Comparison of ENCODE assay signal across 15 cellular contexts in genomic region chr14:54579606-54580005, GRCh38. TPM values are rescaled to one million over a fixed set of nuclear protein-coding genes. Genes with fewer than 3 reads are reported as not detected.
DNase-seq lines count a peak whose midpoint lies in the region; ATAC-seq and TF ChIP-seq lines count a peak whose summit lies in the region.
"Had no signal": no experiment of that assay in that cellular context is flagged by ENCODE, and none has a peak within 500 bp of the region (broad histone marks: within the 10 kb centered on the region; RNA-seq: fewer than 3 reads in every experiment).

No MANE protein-coding gene starts in this region.

- peaks cover 26% of the 10 kb centered on the region for H3K4me1 Mint-ChIP-seq in memory B cell
- H3K4me1 Mint-ChIP-seq: activated naive CD8-positive, alpha-beta T cell treated with anti-CD3 and anti-CD28 coated beads for 36 hours; immature natural killer cell had no signal

- H3K36me3 Mint-ChIP-seq in memory B cell, result peaks cover 21% of the 10 kb centered on the region
- H3K36me3 Mint-ChIP-seq: immature natural killer cell had no signal

- no peak for TF ChIP-seq POLR2A in vagina (IDR thresholded peaks at IDR 0.05)

- H3K27me3 Mint-ChIP-seq in memory B cell, result no peaks in the 10 kb centered on the region
- H3K27me3 Mint-ChIP-seq: activated naive CD8-positive, alpha-beta T cell treated with anti-CD3 and anti-CD28 coated beads for 36 hours had no signal

- peaks cover 25% of the 10 kb centered on the region for H3K4me1 ChIP-seq in vagina

- H3K9me3 ChIP-seq in vagina, result no peaks in the 10 kb centered on the region
- H3K9me3 ChIP-seq: tibial nerve had no signal

- no peak overlapping the region for H3K4me3 Mint-ChIP-seq in memory B cell
- H3K4me3 Mint-ChIP-seq: activated naive CD8-positive, alpha-beta T cell treated with anti-CD3 and anti-CD28 coated beads for 36 hours; immature natural killer cell had no signal

- no peaks in the 10 kb centered on the region for H3K27me3 ChIP-seq in vagina
- H3K27me3 ChIP-seq: tibial nerve had no signal

- TF ChIP-seq CTCF in fibroblast of villous mesenchyme (IDR thresholded peaks at IDR 0.05; ENCODE audit: insufficient read depth, low read depth, low read length) (no peak), vagina (IDR thresholded peaks at IDR 0.05) (no peak)

- H3K27ac ChIP-seq in vagina, result no peak overlapping the region
- H3K27ac ChIP-seq: tibial nerve had no signal

- ATAC-seq in SK-N-SH treated with all-trans-retinoic acid at 6 μM for 48 hours (peak; percentile 43), memory B cell (ENCODE audit: low read depth) (no peak)
- ATAC-seq in stimulated activated naive CD8-positive, alpha-beta T cell treated with anti-CD3 and anti-CD28 coated beads, Interleukin-15, Interleukin-2, amounts not matched to agents 100 U/mL and 50 U/mL, for 24 hours, result no peak

- H3K9me3 Mint-ChIP-seq in memory B cell, result no peaks in the 10 kb centered on the region
- H3K9me3 Mint-ChIP-seq: activated naive CD8-positive, alpha-beta T cell treated with anti-CD3 and anti-CD28 coated beads for 36 hours; immature natural killer cell had no signal

- DNase-seq in EH (ENCODE audit: low read depth), result peak; percentile 79
- peak; percentile 80 for DNase-seq in fibroblast of villous mesenchyme (ENCODE audit: low read depth)
- no peak for DNase-seq in memory B cell (ENCODE audit: low spot score in 2 of 2)
- DNase-seq in C1 segment of cervical spinal cord (lab: John Stamatoyannopoulos, UW), result no peak
- DNase-seq in stimulated activated naive CD8-positive, alpha-beta T cell treated with anti-CD3 and anti-CD28 coated beads, Interleukin-15, Interleukin-2, amounts not matched to agents 100 U/mL and 50 U/mL, for 24 hours, result no peak
- no peak for DNase-seq in amygdala (lab: John Stamatoyannopoulos, UW)
- no peak for DNase-seq in vagina (ENCODE audit: extremely low spot score in 2 of 2)
- DNase-seq: activated naive CD8-positive, alpha-beta T cell treated with anti-CD3 and anti-CD28 coated beads for 36 hours; DMS 273 treated with DMSO at 0.1 percent for 48 hours; foreskin melanocyte; H7; immature natural killer cell; MM.1S had no signal

- peak overlapping the region; percentile 70 for H3K27ac Mint-ChIP-seq in memory B cell
- H3K27ac Mint-ChIP-seq: activated naive CD8-positive, alpha-beta T cell treated with anti-CD3 and anti-CD28 coated beads for 36 hours; immature natural killer cell had no signal

- intact Hi-C loops in vagina (cut with DNase I), result loop anchor here (1.0 kb wide), 1 partner anchor 26 kb away; no protein-coding TSS in a partner anchor

- H3K4me3 ChIP-seq in fibroblast of villous mesenchyme (ENCODE audit: low read depth, low read length), result no peak overlapping the region
- no peak overlapping the region for H3K4me3 ChIP-seq in vagina
- H3K4me3 ChIP-seq: tibial nerve had no signal

- H3K36me3 ChIP-seq in vagina, result no peaks in the 10 kb centered on the region
- H3K36me3 ChIP-seq: tibial nerve had no signal

TF ChIP-seq in SK-N-SH treated with all-trans-retinoic acid at 6 μM for 48 hours, 23 proteins besides CTCF, POLR2A, EP300 and RAD21 (continues in another document):
- TF ChIP-seq TSHZ2 (CRISPR knock-in tag; IDR thresholded peaks at IDR 0.05) (no peak), TOX (CRISPR knock-in tag; IDR thresholded peaks at IDR 0.05; ENCODE audit: borderline replicate concordance) (no peak), ESRRG (CRISPR knock-in tag; IDR thresholded peaks at IDR 0.05) (no peak), ZNF565 (CRISPR knock-in tag; conservative IDR thresholded peaks at IDR 0.05; ENCODE audit: low read depth) (no peak), TCF4 (CRISPR knock-in tag; IDR thresholded peaks at IDR 0.05; ENCODE audit: borderline replicate concordance) (no peak), CSDC2 (CRISPR knock-in tag; IDR thresholded peaks at IDR 0.05) (no peak), CREB5 (CRISPR knock-in tag; IDR thresholded peaks at IDR 0.05; ENCODE audit: low read depth) (no peak), ZFP3 (CRISPR knock-in tag; IDR thresholded peaks at IDR 0.05) (no peak), CSRNP3 (CRISPR knock-in tag; IDR thresholded peaks at IDR 0.05) (no peak), GLIS3 (CRISPR knock-in tag; IDR thresholded peaks at IDR 0.05) (no peak), ARNTL (CRISPR knock-in tag; IDR thresholded peaks at IDR 0.05; ENCODE audit: borderline replicate concordance, low read depth) (no peak), POU6F1 (CRISPR knock-in tag; IDR thresholded peaks at IDR 0.05; ENCODE audit: borderline replicate concordance, low read depth) (no peak), PATZ1 (CRISPR knock-in tag; IDR thresholded peaks at IDR 0.05; ENCODE audit: borderline replicate concordance) (no peak), SNAI2 (CRISPR knock-in tag; IDR thresholded peaks at IDR 0.05) (no peak), ISL1 (CRISPR knock-in tag; IDR thresholded peaks at IDR 0.05) (no peak)

RNA-seq across cellular contexts. Expression of gene SAMD4A, which starts 12.7 kb away (rescaled TPM):
- 43.5 and 61.3 TPM in 2 replicates for total RNA-seq in fibroblast of villous mesenchyme
- total RNA-seq in vagina, result 43.0 TPM

Comparison
In these comparisons a context has a peak if more than half of its experiments do, and no peak if none do; other contexts are left out.
1. DNase-seq: peak in EH (single experiment) and fibroblast of villous mesenchyme (single experiment); none in memory B cell (0 of 2), C1 segment of cervical spinal cord (0 of 14), stimulated activated naive CD8-positive, alpha-beta T cell treated with anti-CD3 and anti-CD28 coated beads, Interleukin-15, Interleukin-2, amounts not matched to agents 100 U/mL and 50 U/mL, for 24 hours (single experiment), amygdala (0 of 56) and vagina (0 of 2).